In genomic region chr22:21735198-21736083, GRCh38 we compare ENCODE assay signal across 8 cellular contexts. TPM values are rescaled to one million over a fixed set of nuclear protein-coding genes. Genes with fewer than 3 reads are reported as not detected.
DNase-seq lines count a peak whose midpoint lies in the region; ATAC-seq and TF ChIP-seq lines count a peak whose summit lies in the region.

Gene YPEL1, minus strand, starts transcription at chr22:21735794. Its CDS starts 25,050 bp downstream, at chr22:21710744.

- BruUV-seq in Calu3 (replicated peaks; lab: Mats Ljungman, UMichigan), result no TSS peak

- H3K27ac Mint-ChIP-seq in Calu3 (ENCODE audit: unreplicated experiment), result peak within 1 kb of the TSS; percentile 74

- H3K36me3 Mint-ChIP-seq in Calu3 (ENCODE audit: insufficient read depth, unreplicated experiment), result peaks cover 8% of the 10 kb centered on the region

- peak; percentile 86 for ATAC-seq in GM21423 (IDR thresholded peaks at IDR 0.05; ENCODE audit: unreplicated experiment)

- H3K4me1 ChIP-seq in HUES6 (ENCODE audit: control insufficient read depth, insufficient read depth, low read length) (peaks cover 12% of the 10 kb centered on the region), OCI-LY3 (ENCODE audit: low read length) (peaks cover 8% of the 10 kb centered on the region)

- H3K79me2 ChIP-seq in OCI-LY3 (ENCODE audit: low read length), result no peaks in the 10 kb centered on the region

- CTCF ChIA-PET in Calu3 (lab: Charles Lee), result interaction anchor here (0.6 to 1.4 kb wide), 5 partner anchors 9 to 1721 kb away, joined by 3 to 7 read pairs (median 5); partner anchors contain the start of gene PPM1F

- DNase-seq in Calu3 (peak; percentile 99), activated T-cell treated with anti-CD3 and anti-CD28 coated beads for 24 hours (ENCODE audit: low read depth) (peak; percentile 88), epithelial cell of esophagus (ENCODE audit: low read depth) (peak; percentile 98), middle frontal gyrus (ENCODE audit: extremely low spot score, low spot score) (peak; percentile 95)
- DNase-seq in stimulated activated CD8-positive, alpha-beta memory T cell treated with anti-CD3 and anti-CD28 coated beads, Interleukin-15, amount 100 ng/mL, for 48 hours (ENCODE audit: low read depth in 2 of 2), result peak; percentile 90 to 93

- intact Hi-C loops in Calu3 (cut with micrococcal nuclease; ENCODE audit: unreplicated experiment), result no loop called here

- H3K36me3 ChIP-seq in HUES6 (ENCODE audit: control insufficient read depth, insufficient read depth, low read length), result no peaks in the 10 kb centered on the region
- no peaks in the 10 kb centered on the region for H3K36me3 ChIP-seq in OCI-LY3 (replicated peaks; ENCODE audit: low read depth, low read length)

- peak within 1 kb of the TSS; percentile 92 for H3K4me2 ChIP-seq in OCI-LY3 (ENCODE audit: low read length)

- H3K27me3 Mint-ChIP-seq in Calu3 (ENCODE audit: unreplicated experiment), result peaks cover 22% of the 10 kb centered on the region

- peaks cover 16% of the 10 kb centered on the region for H3K4me1 Mint-ChIP-seq in Calu3 (ENCODE audit: low read depth, unreplicated experiment)

- H3K27ac ChIP-seq in HUES6 (ENCODE audit: low read depth, low read length), result no peak within 1 kb of the TSS
- H3K27ac ChIP-seq in OCI-LY3 (ENCODE audit: low read length), result peak within 1 kb of the TSS; percentile 16

- no peaks in the 10 kb centered on the region for H3K9me3 Mint-ChIP-seq in Calu3 (ENCODE audit: low read depth, unreplicated experiment)

- peak within 1 kb of the TSS; percentile 79 for H3K4me3 Mint-ChIP-seq in Calu3 (ENCODE audit: low read depth, unreplicated experiment)

- H3K9me3 ChIP-seq in HUES6 (ENCODE audit: control insufficient read depth, insufficient read depth, low read depth, low read length), result no peaks in the 10 kb centered on the region
- H3K9me3 ChIP-seq in OCI-LY3 (ENCODE audit: insufficient read depth, low read length), result no peaks in the 10 kb centered on the region

- H3K4me3 ChIP-seq in HUES6 (ENCODE audit: low read depth, low read length) (peak within 1 kb of the TSS; percentile 95), OCI-LY3 (ENCODE audit: low read length) (peak within 1 kb of the TSS; percentile 89), epithelial cell of esophagus (ENCODE audit: low read length) (peak within 1 kb of the TSS; percentile 34)

- H3K27me3 ChIP-seq in HUES6 (ENCODE audit: control insufficient read depth, insufficient read depth, low read length) (peaks cover 51% of the 10 kb centered on the region), OCI-LY3 (ENCODE audit: low read depth, low read length) (no peaks in the 10 kb centered on the region)

- no peaks in the 10 kb centered on the region for H4K20me1 ChIP-seq in OCI-LY3 (ENCODE audit: insufficient read depth, low read length)

- TF ChIP-seq CTCF in Calu3 (IDR thresholded peaks at IDR 0.05; ENCODE audit: unreplicated experiment) (no peak), OCI-LY3 (IDR thresholded peaks at IDR 0.05; ENCODE audit: low read depth, low read length) (no peak), epithelial cell of esophagus (IDR thresholded peaks at IDR 0.05; ENCODE audit: insufficient read depth, low read depth, low read length, missing control alignments) (no peak)

- peak within 1 kb of the TSS; percentile 47 for H3K9ac ChIP-seq in HUES6 (ENCODE audit: low read length)
- H3K9ac ChIP-seq in OCI-LY3 (ENCODE audit: low read length), result peak within 1 kb of the TSS; percentile 86

- H2AFZ ChIP-seq in OCI-LY3 (ENCODE audit: low read depth, low read length), result peak within 1 kb of the TSS; percentile 95

RNA-seq across cellular contexts. Expression of gene YPEL1, which starts in this region (rescaled TPM):
- 1.7 and 3.3 TPM in 2 replicates for total RNA-seq in Calu3 (2022)

Comparison
In these comparisons a context has a peak if more than half of its experiments do, and no peak if none do; other contexts are left out.
1. H3K4me3 ChIP-seq: peak in every context shown above with its lines; median percentile 95 in HUES6; 89 in OCI-LY3; 34 in epithelial cell of esophagus.